1 cellular context compared by ENCODE assay signal in genomic region chr2:112626604-112627059, GRCh38.
A peak's percentile ranks its signal among the peaks of the same experiment; 100 is the strongest.
TF ChIP-seq lines count a peak whose summit lies in the region.

No MANE protein-coding gene starts in this region.

TF ChIP-seq in HepG2, 621 proteins besides CTCF, POLR2A, EP300 and RAD21 (continued from another document and continues in another):
- TF ChIP-seq HOXA3 (CRISPR knock-in tag; IDR thresholded peaks at IDR 0.05) (peak; percentile 38; the same call in 1 of the 2 replicates), HIVEP1 (CRISPR knock-in tag; IDR thresholded peaks at IDR 0.05) (0 out of 2 replicates have a peak, but pooled peaks have one; percentile 13), FOXA3 (CRISPR knock-in tag; IDR thresholded peaks at IDR 0.05) (peak; percentile 36; the same call in 1 of the 2 replicates), MAF1 (CRISPR knock-in tag; IDR thresholded peaks at IDR 0.05; ENCODE audit: borderline replicate concordance) (no peak), KMT2A (CRISPR knock-in tag; IDR thresholded peaks at IDR 0.05) (no peak), ZHX2 (IDR thresholded peaks at IDR 0.05; ENCODE audit: low read depth) (0 out of 2 replicates have a peak, but pooled peaks have one; percentile 32), ZHX2 (CRISPR knock-in tag; IDR thresholded peaks at IDR 0.05; ENCODE audit: borderline replicate concordance) (no peak), POGK (CRISPR knock-in tag; conservative IDR thresholded peaks at IDR 0.05) (no peak), MBNL3 (CRISPR knock-in tag; conservative IDR thresholded peaks at IDR 0.05) (no peak), TBX3 (IDR thresholded peaks at IDR 0.05; ENCODE audit: borderline replicate concordance) (no peak), ATF5 (CRISPR knock-in tag; IDR thresholded peaks at IDR 0.05; ENCODE audit: low read depth) (no peak), NFKB2 (CRISPR knock-in tag; IDR thresholded peaks at IDR 0.05; ENCODE audit: borderline replicate concordance) (peak; percentile 92; the same call in 1 of the 2 replicates), U2AF2 (IDR thresholded peaks at IDR 0.05; ENCODE audit: low read depth, low read length) (no peak), ZNF580 (CRISPR knock-in tag; IDR thresholded peaks at IDR 0.05; ENCODE audit: borderline replicate concordance, low read depth) (peak; percentile 73; the same call in 1 of the 2 replicates), CEBPG (CRISPR knock-in tag; IDR thresholded peaks at IDR 0.05) (peak; percentile 33; the same call in 1 of the 2 replicates), ZNF691 (CRISPR knock-in tag; IDR thresholded peaks at IDR 0.05; ENCODE audit: borderline replicate concordance, low read depth) (peak; percentile 55; the same call in 1 of the 2 replicates), AHR (CRISPR knock-in tag; IDR thresholded peaks at IDR 0.05) (peak; percentile 71; the same call in 1 of the 2 replicates), ZNF589 (CRISPR knock-in tag; conservative IDR thresholded peaks at IDR 0.05) (no peak), KLF15 (CRISPR knock-in tag; IDR thresholded peaks at IDR 0.05; ENCODE audit: borderline replicate concordance) (no peak), ATRX (CRISPR knock-in tag; IDR thresholded peaks at IDR 0.05; ENCODE audit: borderline replicate concordance) (no peak), THAP11 (CRISPR knock-in tag; IDR thresholded peaks at IDR 0.05) (peak; percentile 27; the same call in 1 of the 2 replicates), GATAD2A (CRISPR knock-in tag; IDR thresholded peaks at IDR 0.05) (peak; percentile 49; the same call in 1 of the 2 replicates), ELF1 (CRISPR knock-in tag; IDR thresholded peaks at IDR 0.05) (0 out of 2 replicates have a peak, but pooled peaks have one; percentile 26), ETS1 (CRISPR knock-in tag; IDR thresholded peaks at IDR 0.05) (no peak), ZNF446 (CRISPR knock-in tag; IDR thresholded peaks at IDR 0.05) (no peak), ZBTB14 (CRISPR knock-in tag; IDR thresholded peaks at IDR 0.05) (no peak), ZNF768 (CRISPR knock-in tag; IDR thresholded peaks at IDR 0.05) (peak; percentile 50; the same call in 1 of the 2 replicates), MEF2D (CRISPR knock-in tag; IDR thresholded peaks at IDR 0.05) (0 out of 2 replicates have a peak, but pooled peaks have one; percentile 41), ZNF780A (CRISPR knock-in tag; IDR thresholded peaks at IDR 0.05) (no peak), GABPB1 (CRISPR knock-in tag; IDR thresholded peaks at IDR 0.05) (peak; percentile 45; the same call in 1 of the 2 replicates), ZNF564 (CRISPR knock-in tag; IDR thresholded peaks at IDR 0.05) (no peak), ZNF687 (CRISPR knock-in tag; IDR thresholded peaks at IDR 0.05) (peak; percentile 67), SMC3 (IDR thresholded peaks at IDR 0.05; ENCODE audit: low read length) (peak; percentile 96), BORCS8-MEF2B (CRISPR knock-in tag; IDR thresholded peaks at IDR 0.05) (peak; percentile 69; the same call in 1 of the 2 replicates), ZNF350 (CRISPR knock-in tag; IDR thresholded peaks at IDR 0.05; ENCODE audit: borderline replicate concordance, low read depth) (peak; percentile 61; the same call in 1 of the 2 replicates), ZFY (CRISPR knock-in tag; IDR thresholded peaks at IDR 0.05) (peak; percentile 29; the same call in 1 of the 2 replicates), AGO2 (optimal IDR thresholded peaks at IDR 0.05; ENCODE audit: low read depth, low read length) (no peak), ATF7-NPFF (CRISPR knock-in tag; IDR thresholded peaks at IDR 0.05; ENCODE audit: low read depth) (0 out of 2 replicates have a peak, but pooled peaks have one; percentile 32), NR2C2 (CRISPR knock-in tag; IDR thresholded peaks at IDR 0.05; ENCODE audit: borderline replicate concordance) (no peak), SMYD3 (CRISPR knock-in tag; IDR thresholded peaks at IDR 0.05) (no peak), ZBTB7B (CRISPR knock-in tag; IDR thresholded peaks at IDR 0.05) (0 out of 2 replicates have a peak, but pooled peaks have one; percentile 63), ZNF574 (CRISPR knock-in tag; IDR thresholded peaks at IDR 0.05) (peak; percentile 38), SAP130 (CRISPR knock-in tag; IDR thresholded peaks at IDR 0.05; ENCODE audit: low read depth) (peak; percentile 46; the same call in 1 of the 2 replicates), KDM2A (CRISPR knock-in tag; IDR thresholded peaks at IDR 0.05; ENCODE audit: borderline replicate concordance, low read depth) (peak; percentile 80; the same call in 1 of the 2 replicates), CC2D1A (CRISPR knock-in tag; IDR thresholded peaks at IDR 0.05) (no peak)
